ENCODE assay signal across 31 cellular contexts in genomic region chr5:91235194-91235793, GRCh38.
DNase-seq lines count a peak whose midpoint lies in the region; ATAC-seq, FAIRE-seq and TF ChIP-seq lines count a peak whose summit lies in the region.
"Had no signal": no experiment of that assay in that cellular context is flagged by ENCODE, and none has a peak within 500 bp of the region (broad histone marks: within the 10 kb centered on the region; RNA-seq: fewer than 3 reads in every experiment).

No MANE protein-coding gene starts in this region.

- no peaks in the 10 kb centered on the region for H3K36me3 ChIP-seq in heart left ventricle
- no peaks in the 10 kb centered on the region for H3K36me3 ChIP-seq in psoas muscle (ENCODE audit: insufficient read depth in 1 of 2, low read depth in 1 of 2)
- no peaks in the 10 kb centered on the region for H3K36me3 ChIP-seq in esophagus squamous epithelium
- no peaks in the 10 kb centered on the region for H3K36me3 ChIP-seq in kidney (ENCODE audit: control insufficient read depth in 1 of 2, insufficient read depth in 2 of 2, low read length in 2 of 2)
- no peaks in the 10 kb centered on the region for H3K36me3 ChIP-seq in ascending aorta
- H3K36me3 ChIP-seq: BE2C, colonic mucosa, ovary, Peyer's patch, sigmoid colon had no signal

- TF ChIP-seq CTCF in AG10803 (conservative IDR thresholded peaks at IDR 0.05; ENCODE audit: low read length) (no peak), VCaP (conservative IDR thresholded peaks at IDR 0.05) (no peak), heart left ventricle (IDR thresholded peaks at IDR 0.05) (no peak), psoas muscle (IDR thresholded peaks at IDR 0.05) (no peak), esophagus squamous epithelium (IDR thresholded peaks at IDR 0.05) (no peak), kidney (IDR thresholded peaks at IDR 0.05; ENCODE audit: borderline replicate concordance, extremely low read depth, insufficient read depth) (no peak), ascending aorta (IDR thresholded peaks at IDR 0.05) (no peak)

- H3K27me3 ChIP-seq in heart left ventricle (no peaks in the 10 kb centered on the region), psoas muscle (ENCODE audit: insufficient read depth in 3 of 3, low read length in 2 of 3) (no peaks in the 10 kb centered on the region), esophagus squamous epithelium (no peaks in the 10 kb centered on the region), ascending aorta (no peaks in the 10 kb centered on the region)
- H3K27me3 ChIP-seq: BE2C, colonic mucosa, ovary, Peyer's patch, sigmoid colon had no signal

- H3K4me3 ChIP-seq in AG10803 (ENCODE audit: low read length): no peak overlapping the region
- no peak overlapping the region for H3K4me3 ChIP-seq in heart left ventricle
- H3K4me3 ChIP-seq in psoas muscle: no peak overlapping the region
- H3K4me3 ChIP-seq in esophagus squamous epithelium: no peak overlapping the region
- H3K4me3 ChIP-seq in kidney (ENCODE audit: low read length in 2 of 2): no peak overlapping the region
- no peak overlapping the region for H3K4me3 ChIP-seq in ascending aorta
- H3K4me3 ChIP-seq: A549, colonic mucosa, ovary, Peyer's patch, sigmoid colon had no signal

- ATAC-seq in heart left ventricle: peak in 3 of 4 donors; percentile 18 to 64 (median 57)
- ATAC-seq in psoas muscle: no peak
- ATAC-seq: A549; activated CD8-positive, alpha-beta memory T cell treated with anti-CD3 and anti-CD28 coated beads, Interleukin-2, amount 10 ng/mL, durations not matched to agents 7 days and 5 days; activated T-cell treated with anti-CD3 and anti-CD28 coated beads, Interleukin-2, amount 50 U/mL, for 72 hours had no signal

- H3K9me3 ChIP-seq in heart left ventricle (no peaks in the 10 kb centered on the region), psoas muscle (no peaks in the 10 kb centered on the region), esophagus squamous epithelium (no peaks in the 10 kb centered on the region), kidney (ENCODE audit: control insufficient read depth in 1 of 2, low read length in 2 of 2) (no peaks in the 10 kb centered on the region), ascending aorta (no peaks in the 10 kb centered on the region)
- H3K9me3 ChIP-seq: BE2C, colonic mucosa, ovary, Peyer's patch, sigmoid colon had no signal

- DNase-seq in AG10803 (ENCODE audit: low read depth) (peak; percentile 27), heart left ventricle (peak in 1 of 5 donors; percentile 20), psoas muscle (no peak), esophagus squamous epithelium (lab: John Stamatoyannopoulos, UW) (no peak), kidney (no peak), NAMALWA (ENCODE audit: low spot score) (no peak), ascending aorta (ENCODE audit: low spot score in 2 of 2) (no peak)
- DNase-seq: activated CD4-positive, alpha-beta T cell treated with anti-CD3 and anti-CD28 coated beads, Interleukin-2, amount 50 U/mL, for 1 hour; activated CD8-positive, alpha-beta memory T cell treated with anti-CD3 and anti-CD28 coated beads, Interleukin-2, amount 10 ng/mL, durations not matched to agents 7 days and 5 days; activated naive CD4-positive, alpha-beta T cell treated with Interleukin-2 at 50 U/mL for 16 hours; activated T-cell treated with anti-CD3 and anti-CD28 coated beads, Interleukin-2, amount 50 U/mL, for 72 hours; BE2C; colonic mucosa; COR-L47; GDM1; H7; mammary epithelial cell; NCI-H1436; NCI-H345; Peyer's patch; sigmoid colon; stimulated activated CD4-positive, alpha-beta T cell treated with anti-CD3 and anti-CD28 coated beads, Interleukin-15, amount 100 ng/mL, for 24 hours; stimulated activated naive CD4-positive, alpha-beta T cell treated with Interleukin-2 at 50 U/mL for 16 hours; SW 1271; T1000 had no signal

- H3K27ac ChIP-seq in VCaP (peak overlapping the region; percentile 2; the same call in 1 of the 2 replicates), heart left ventricle (peak overlapping the region in 6 of 12 donors; percentile 10 to 71 (median 41)), psoas muscle (peak overlapping the region; percentile 21), esophagus squamous epithelium (peak overlapping the region in 2 of 4 donors; percentile 9 to 24), kidney (ENCODE audit: low read depth in 2 of 2, low read length in 2 of 2) (no peak overlapping the region), ascending aorta (no peak overlapping the region)
- H3K27ac ChIP-seq: A549, colonic mucosa, KMS-11, sigmoid colon had no signal

- H3K4me1 ChIP-seq in heart left ventricle (peaks cover 0 to 11% (median 0%) of the 10 kb centered on the region in 12 donors), psoas muscle (no peaks in the 10 kb centered on the region), esophagus squamous epithelium (peaks cover 0 to 8% (median 5%) of the 10 kb centered on the region in 3 donors), kidney (ENCODE audit: control insufficient read depth in 1 of 2, insufficient read depth in 1 of 2, low read depth in 1 of 2, low read length in 2 of 2) (peaks cover 4 to 10% of the 10 kb centered on the region in 2 donors), ascending aorta (no peaks in the 10 kb centered on the region)
- H3K4me1 ChIP-seq: A549, BE2C, colonic mucosa, Peyer's patch had no signal

- FAIRE-seq in kidney (lab: Jason Lieb, UNC): no peak
- FAIRE-seq: A549, GM19239, keratinocyte had no signal

- TF ChIP-seq POLR2A in heart left ventricle (IDR thresholded peaks at IDR 0.05) (no peak), esophagus squamous epithelium (IDR thresholded peaks at IDR 0.05) (no peak)

- intact Hi-C loops in heart left ventricle (cut with DNase I) (loop anchor here in 1 of 10 donors (5.0 kb wide), 1 partner anchor 298 kb away; no protein-coding TSS in a partner anchor), psoas muscle (cut with DNase I) (loop anchor here in 1 of 2 donors (5.0 kb wide), 1 partner anchor 37 kb away; no protein-coding TSS in a partner anchor), esophagus squamous epithelium (cut with DNase I) (no loop called here), kidney (cut with DNase I) (no loop called here), ascending aorta (cut with DNase I) (no loop called here)

- no peak overlapping the region for H3K9ac ChIP-seq in kidney (ENCODE audit: low read length in 2 of 2)
- H3K9ac ChIP-seq: KMS-11 had no signal

- WGBS in heart left ventricle, 4 donors: 56 to 70% (median 65%) methylated on average over 4 of the region's 4 CpGs
- 55 to 61% (median 56%) methylated on average over 4 of the region's 4 CpGs for WGBS in psoas muscle, 3 donors
- 73 to 84% methylated on average over 4 of the region's 4 CpGs for WGBS in esophagus squamous epithelium, 2 donors

Comparison
In these comparisons a context has a peak if more than half of its experiments do, and no peak if none do; other contexts are left out.
1. H3K27ac ChIP-seq: peak in VCaP (single experiment) and psoas muscle (single experiment); none in kidney (0 of 2) and ascending aorta (0 of 2).
2. ATAC-seq: peak in heart left ventricle (3 of 4); none in psoas muscle (0 of 4).